In genomic region chr17:76497699-76497978, GRCh38 we compare ENCODE assay signal across 2 cellular contexts.
TF ChIP-seq lines count a peak whose summit lies in the region.

No MANE protein-coding gene starts in this region.

TF ChIP-seq in endothelial cell of umbilical vein, 7 proteins besides CTCF, POLR2A, EP300 and RAD21:
- TF ChIP-seq MAX (IDR thresholded peaks at IDR 0.05; ENCODE audit: insufficient read depth, insufficient read length) (no peak), GATA2 (IDR thresholded peaks at IDR 0.05; ENCODE audit: insufficient read depth, insufficient read length, low read depth, low read length) (no peak), EZH2 (IDR thresholded peaks at IDR 0.05; ENCODE audit: borderline replicate concordance, low read depth, low read length, severe bottlenecking) (no peak), MYC (IDR thresholded peaks at IDR 0.05; ENCODE audit: low read depth, low read length) (no peak), POLR2AphosphoS5 (IDR thresholded peaks at IDR 0.05; ENCODE audit: insufficient read depth, low read depth, low read length) (no peak), FOS (IDR thresholded peaks at IDR 0.05; ENCODE audit: borderline replicate concordance, insufficient read depth, low read length) (no peak), JUN (IDR thresholded peaks at IDR 0.05; ENCODE audit: borderline replicate concordance, insufficient read depth, insufficient read length, low read depth) (no peak)

TF ChIP-seq in HEK293T, 16 proteins besides CTCF, POLR2A, EP300 and RAD21:
- TF ChIP-seq NFRKB (IDR thresholded peaks at IDR 0.05), result no peak
- no peak for TF ChIP-seq TARDBP (IDR thresholded peaks at IDR 0.05)
- TF ChIP-seq ELF4 (IDR thresholded peaks at IDR 0.05), result no peak
- TF ChIP-seq L3MBTL2 (conservative IDR thresholded peaks at IDR 0.05), result no peak
- TF ChIP-seq SUZ12 (IDR thresholded peaks at IDR 0.05), result no peak
- TF ChIP-seq HDGF (IDR thresholded peaks at IDR 0.05; ENCODE audit: borderline replicate concordance), result no peak
- no peak for TF ChIP-seq SP1 (IDR thresholded peaks at IDR 0.05)
- TF ChIP-seq ARNT (IDR thresholded peaks at IDR 0.05), result no peak
- TF ChIP-seq FOXM1 (IDR thresholded peaks at IDR 0.05; ENCODE audit: borderline replicate concordance), result no peak
- TF ChIP-seq ZNF384 (IDR thresholded peaks at IDR 0.05), result no peak
- TF ChIP-seq FOXA1 (IDR thresholded peaks at IDR 0.05), result no peak
- TF ChIP-seq BHLHE40 (IDR thresholded peaks at IDR 0.05; ENCODE audit: borderline replicate concordance), result no peak
- TF ChIP-seq PKNOX1 (IDR thresholded peaks at IDR 0.05), result no peak
- no peak for TF ChIP-seq LEF1 (IDR thresholded peaks at IDR 0.05; ENCODE audit: borderline replicate concordance)
- no peak for TF ChIP-seq FOXK2 (IDR thresholded peaks at IDR 0.05)
- TF ChIP-seq CTBP1 (IDR thresholded peaks at IDR 0.05; ENCODE audit: borderline replicate concordance), result no peak
